ENCODE assay signal across 1 cellular context in the genomic region with DNA sequence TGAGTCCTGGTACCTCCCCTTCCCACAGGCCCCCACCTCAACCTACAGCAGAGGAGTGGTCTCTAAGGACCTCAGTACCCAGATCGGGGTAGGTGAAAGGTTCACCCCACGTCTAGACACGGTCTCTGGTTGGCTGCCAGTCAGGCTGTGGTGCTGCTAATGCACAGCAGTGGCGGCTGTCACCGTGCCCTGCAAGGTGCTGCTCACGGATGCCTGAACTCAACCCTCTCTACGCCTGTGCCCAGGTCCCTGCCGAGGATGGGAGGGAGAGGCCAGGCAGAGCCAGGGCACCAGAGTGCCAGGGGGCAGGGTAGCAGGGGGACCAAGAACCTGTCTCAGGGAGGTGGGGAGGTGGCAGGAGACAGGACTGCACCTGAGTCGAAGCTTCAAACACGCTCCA.
TF ChIP-seq lines count a peak whose summit lies in the region.

No MANE protein-coding gene starts in this region.

TF ChIP-seq in HepG2, 621 proteins besides CTCF, POLR2A, EP300 and RAD21:
- TF ChIP-seq UBTF (CRISPR knock-in tag; IDR thresholded peaks at IDR 0.05) (0 out of 2 replicates have a peak, but pooled peaks have one; percentile 24), RXRA (CRISPR knock-in tag; IDR thresholded peaks at IDR 0.05) (peak; percentile 15; the same call in 1 of the 2 replicates), ZFP91 (CRISPR knock-in tag; IDR thresholded peaks at IDR 0.05; ENCODE audit: borderline replicate concordance) (0 out of 2 replicates have a peak, but pooled peaks have one; percentile 44), PAF1 (CRISPR knock-in tag; IDR thresholded peaks at IDR 0.05) (no peak), SP5 (CRISPR knock-in tag; IDR thresholded peaks at IDR 0.05; ENCODE audit: borderline replicate concordance, low read depth) (no peak)
- TF ChIP-seq, protein P1, sequence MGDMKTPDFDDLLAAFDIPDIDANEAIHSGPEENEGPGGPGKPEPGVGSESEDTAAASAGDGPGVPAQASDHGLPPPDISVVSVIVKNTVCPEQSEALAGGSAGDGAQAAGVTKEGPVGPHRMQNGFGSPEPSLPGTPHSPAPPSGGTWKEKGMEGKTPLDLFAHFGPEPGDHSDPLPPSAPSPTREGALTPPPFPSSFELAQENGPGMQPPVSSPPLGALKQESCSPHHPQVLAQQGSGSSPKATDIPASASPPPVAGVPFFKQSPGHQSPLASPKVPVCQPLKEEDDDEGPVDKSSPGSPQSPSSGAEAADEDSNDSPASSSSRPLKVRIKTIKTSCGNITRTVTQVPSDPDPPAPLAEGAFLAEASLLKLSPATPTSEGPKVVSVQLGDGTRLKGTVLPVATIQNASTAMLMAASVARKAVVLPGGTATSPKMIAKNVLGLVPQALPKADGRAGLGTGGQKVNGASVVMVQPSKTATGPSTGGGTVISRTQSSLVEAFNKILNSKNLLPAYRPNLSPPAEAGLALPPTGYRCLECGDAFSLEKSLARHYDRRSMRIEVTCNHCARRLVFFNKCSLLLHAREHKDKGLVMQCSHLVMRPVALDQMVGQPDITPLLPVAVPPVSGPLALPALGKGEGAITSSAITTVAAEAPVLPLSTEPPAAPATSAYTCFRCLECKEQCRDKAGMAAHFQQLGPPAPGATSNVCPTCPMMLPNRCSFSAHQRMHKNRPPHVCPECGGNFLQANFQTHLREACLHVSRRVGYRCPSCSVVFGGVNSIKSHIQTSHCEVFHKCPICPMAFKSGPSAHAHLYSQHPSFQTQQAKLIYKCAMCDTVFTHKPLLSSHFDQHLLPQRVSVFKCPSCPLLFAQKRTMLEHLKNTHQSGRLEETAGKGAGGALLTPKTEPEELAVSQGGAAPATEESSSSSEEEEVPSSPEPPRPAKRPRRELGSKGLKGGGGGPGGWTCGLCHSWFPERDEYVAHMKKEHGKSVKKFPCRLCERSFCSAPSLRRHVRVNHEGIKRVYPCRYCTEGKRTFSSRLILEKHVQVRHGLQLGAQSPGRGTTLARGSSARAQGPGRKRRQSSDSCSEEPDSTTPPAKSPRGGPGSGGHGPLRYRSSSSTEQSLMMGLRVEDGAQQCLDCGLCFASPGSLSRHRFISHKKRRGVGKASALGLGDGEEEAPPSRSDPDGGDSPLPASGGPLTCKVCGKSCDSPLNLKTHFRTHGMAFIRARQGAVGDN (CRISPR knock-in tag; IDR thresholded peaks at IDR 0.05) = peak; percentile 33; the same call in 1 of the 2 replicates
